Comparison of ENCODE assay signal across 14 cellular contexts in genomic region chr14:77267937-77268699, GRCh38. TPM values are rescaled to one million over a fixed set of nuclear protein-coding genes. Genes with fewer than 3 reads are reported as not detected.
DNase-seq lines count a peak whose midpoint lies in the region.
"Had no signal": no experiment of that assay in that cellular context is flagged by ENCODE, and none has a peak within 500 bp of the region (broad histone marks: within the 10 kb centered on the region; RNA-seq: fewer than 3 reads in every experiment).

No MANE protein-coding gene starts in this region.

- DNase-seq in NCI-H2171 treated with DMSO at 0.1 percent for 48 hours (lab: John Stamatoyannopoulos, UW) (peak; percentile 12), NCI-H2171 (lab: John Stamatoyannopoulos, UW) (no peak), DMS 273 treated with DMSO at 0.1 percent for 48 hours (lab: John Stamatoyannopoulos, UW) (peak; percentile 26), NCI-H1694 (lab: John Stamatoyannopoulos, UW) (peak; percentile 55), posterior vena cava (ENCODE audit: low spot score) (peak; percentile 71), HPDE6-E6E7 (ENCODE audit: extremely low spot score) (no peak), GM03348 (ENCODE audit: low spot score) (no peak), NCI-H2196 treated with DMSO at 0.1 percent for 48 hours (lab: John Stamatoyannopoulos, UW; ENCODE audit: unreplicated experiment) (no peak)
- DNase-seq: DMS79, HCEC 1CT, IMR-90, KBM-7 had no signal

- intact Hi-C loops in posterior vena cava (cut with DNase I), result no loop called here

RNA-seq across cellular contexts. Expression of gene NGB, which starts 2.9 kb away (rescaled TPM):
- total RNA-seq in posterior vena cava, result not detected
- total RNA-seq: A673, G401, IMR-90 had no signal

RNA-seq across cellular contexts. Expression of gene POMT2, which starts 52.6 kb away (rescaled TPM):
- 10 to 100 TPM; 20.5 TPM for total RNA-seq in posterior vena cava

RNA-seq across cellular contexts. Expression of gene GSTZ1, which starts 52.7 kb away (rescaled TPM):
- 1 to 10 TPM; 4.7 to 9.3 TPM for total RNA-seq in posterior vena cava

Comparison
In these comparisons a context has a peak if more than half of its experiments do, and no peak if none do; other contexts are left out.
1. DNase-seq: peak in NCI-H2171 treated with DMSO at 0.1 percent for 48 hours (single experiment), DMS 273 treated with DMSO at 0.1 percent for 48 hours (single experiment), NCI-H1694 (single experiment) and posterior vena cava (single experiment); none in NCI-H2171 (single experiment), HPDE6-E6E7 (single experiment), GM03348 (single experiment) and NCI-H2196 treated with DMSO at 0.1 percent for 48 hours (single experiment).